In genomic region chr2:98452396-98453027, GRCh38 we compare ENCODE assay signal across 16 cellular contexts. TPM values are rescaled to one million over a fixed set of nuclear protein-coding genes. Genes with fewer than 3 reads are reported as not detected.
DNase-seq lines count a peak whose midpoint lies in the region; ATAC-seq lines count a peak whose summit lies in the region.
"Had no signal": no experiment of that assay in that cellular context is flagged by ENCODE, and none has a peak within 500 bp of the region (broad histone marks: within the 10 kb centered on the region; RNA-seq: fewer than 3 reads in every experiment).

No MANE protein-coding gene starts in this region.

- no peak for DNase-seq in CD8-positive, alpha-beta memory T cell
- peak in 1 of 2 donors; percentile 9 for DNase-seq in memory B cell (ENCODE audit: low spot score in 2 of 2)
- no peak for DNase-seq in hippocampal formation (lab: John Stamatoyannopoulos, UW)
- no peak for DNase-seq in DMS 273 treated with DMSO at 0.1 percent for 48 hours (lab: John Stamatoyannopoulos, UW)
- DNase-seq: colonic mucosa, foreskin melanocyte, GOT3, KBM-7, NCI-H1092 treated with DMSO at 0.1 percent for 48 hours, PC-9 had no signal

- peak overlapping the region; percentile 70 for H3K4me2 ChIP-seq in BLaER1
- H3K4me2 ChIP-seq: PC-9 had no signal

- peak overlapping the region; percentile 68 to 96 (median 93) for H3K27ac Mint-ChIP-seq in CD8-positive, alpha-beta memory T cell
- peak overlapping the region; percentile 90 for H3K27ac Mint-ChIP-seq in activated naive CD8-positive, alpha-beta T cell
- peak overlapping the region; percentile 94 for H3K27ac Mint-ChIP-seq in memory B cell

- CTCF ChIA-PET in CD8-positive, alpha-beta memory T cell (lab: Charles Lee), result interaction anchor here (1.4 to 8.9 kb wide), 4 partner anchors 12 to 34 kb away, joined by 4 to 38 read pairs (median 9); no protein-coding TSS in a partner anchor

- peaks cover 88 to 99% (median 98%) of the 10 kb centered on the region in 3 donors for H3K4me1 Mint-ChIP-seq in CD8-positive, alpha-beta memory T cell
- peaks cover 94% of the 10 kb centered on the region for H3K4me1 Mint-ChIP-seq in activated naive CD8-positive, alpha-beta T cell (ENCODE audit: low read depth)
- peaks cover 35% of the 10 kb centered on the region for H3K4me1 Mint-ChIP-seq in memory B cell

- H4K20me1 ChIP-seq in BLaER1, result peaks cover 99% of the 10 kb centered on the region

- peaks cover 0 to 2% of the 10 kb centered on the region in 2 donors for H3K27me3 Mint-ChIP-seq in CD8-positive, alpha-beta memory T cell
- no peaks in the 10 kb centered on the region for H3K27me3 Mint-ChIP-seq in activated naive CD8-positive, alpha-beta T cell
- H3K27me3 Mint-ChIP-seq in memory B cell, result no peaks in the 10 kb centered on the region

- peak overlapping the region; percentile 26 to 85 (median 68) for H3K4me3 Mint-ChIP-seq in CD8-positive, alpha-beta memory T cell
- peak overlapping the region; percentile 3 for H3K4me3 Mint-ChIP-seq in activated naive CD8-positive, alpha-beta T cell
- no peak overlapping the region for H3K4me3 Mint-ChIP-seq in memory B cell

- no peaks in the 10 kb centered on the region for H3K9me3 ChIP-seq in BLaER1
- H3K9me3 ChIP-seq in CD8-positive, alpha-beta memory T cell (ENCODE audit: low read length), result no peaks in the 10 kb centered on the region
- H3K9me3 ChIP-seq: colonic mucosa had no signal

- H3K9me3 Mint-ChIP-seq in CD8-positive, alpha-beta memory T cell, result no peaks in the 10 kb centered on the region
- no peaks in the 10 kb centered on the region for H3K9me3 Mint-ChIP-seq in activated naive CD8-positive, alpha-beta T cell (ENCODE audit: low read depth)
- no peaks in the 10 kb centered on the region for H3K9me3 Mint-ChIP-seq in memory B cell
- H3K9me3 Mint-ChIP-seq: activated T-helper 2 cell treated with anti-CD3 and anti-CD28 coated beads, Interferon-gamma antibody, Interleukin-2, Interleukin-4, amounts not matched to agents 10 μg/mL and 5 μg/mL and 100 μg/mL, durations not matched to agents 14 hours and 24 hours and 36 hours had no signal

- ATAC-seq in memory B cell (ENCODE audit: low read depth) (no peak), GM19324 (IDR thresholded peaks at IDR 0.05; ENCODE audit: low FRiP score, unreplicated experiment) (no peak)
- ATAC-seq: left lobe of liver had no signal

- peak overlapping the region; percentile 38 for H3K27ac ChIP-seq in BLaER1
- no peak overlapping the region for H3K27ac ChIP-seq in CD8-positive, alpha-beta memory T cell (ENCODE audit: low read depth, low read length)
- H3K27ac ChIP-seq: colonic mucosa, parathyroid adenoma, PC-9 had no signal

- H3K27me3 ChIP-seq in BLaER1, result no peaks in the 10 kb centered on the region
- H3K27me3 ChIP-seq in CD8-positive, alpha-beta memory T cell (ENCODE audit: insufficient read depth, low read length, poor library complexity, severe bottlenecking), result no peaks in the 10 kb centered on the region
- H3K27me3 ChIP-seq: colonic mucosa had no signal

- peaks cover 4% of the 10 kb centered on the region; the same call in 1 of the 2 replicates for H3K36me3 ChIP-seq in BLaER1
- H3K36me3 ChIP-seq in CD8-positive, alpha-beta memory T cell (ENCODE audit: insufficient read depth, low read length), result peaks cover 6% of the 10 kb centered on the region
- H3K36me3 ChIP-seq: colonic mucosa had no signal

- no peak overlapping the region for H3K4me3 ChIP-seq in BLaER1
- H3K4me3 ChIP-seq in CD8-positive, alpha-beta memory T cell (ENCODE audit: low read length), result peak overlapping the region; percentile 16
- H3K4me3 ChIP-seq: colonic mucosa, PC-9 had no signal

- POLR2A ChIA-PET in CD8-positive, alpha-beta memory T cell (lab: Charles Lee), result interaction anchor here (0.6 to 1.8 kb wide), 2 partner anchors 8 to 11 kb away, joined by 3 to 11 read pairs; no protein-coding TSS in a partner anchor

- H3K4me1 ChIP-seq in BLaER1, result peaks cover 76% of the 10 kb centered on the region
- H3K4me1 ChIP-seq in CD8-positive, alpha-beta memory T cell (ENCODE audit: insufficient read depth, low read length), result peaks cover 92% of the 10 kb centered on the region
- H3K4me1 ChIP-seq: colonic mucosa, parathyroid adenoma had no signal

- peak overlapping the region; percentile 23; the same call in 1 of the 2 replicates for H3K9ac ChIP-seq in BLaER1
- H3K9ac ChIP-seq: parathyroid adenoma had no signal

- H3K36me3 Mint-ChIP-seq in CD8-positive, alpha-beta memory T cell, result peaks cover 0 to 17% (median 4%) of the 10 kb centered on the region in 3 donors
- H3K36me3 Mint-ChIP-seq in activated naive CD8-positive, alpha-beta T cell, result no peaks in the 10 kb centered on the region
- H3K36me3 Mint-ChIP-seq in memory B cell, result no peaks in the 10 kb centered on the region

RNA-seq across cellular contexts. Expression of gene INPP4A, which starts 7.9 kb away (rescaled TPM):
- 10 to 100 TPM; 41.0 to 46.9 TPM for total RNA-seq in CD8-positive, alpha-beta memory T cell
- polyA plus RNA-seq in CD8-positive, alpha-beta memory T cell, result 61.4 TPM
